ENCODE assay signal across 1 cellular context in genomic region chr13:27128825-27129627, GRCh38.
TF ChIP-seq lines count a peak whose summit lies in the region.

No MANE protein-coding gene starts in this region.

TF ChIP-seq in liver, 16 proteins besides CTCF, POLR2A, EP300 and RAD21 (continued from another document):
- no peak for TF ChIP-seq ATF3 (IDR thresholded peaks at IDR 0.05)
- no peak for TF ChIP-seq HNF4G (IDR thresholded peaks at IDR 0.05)
- TF ChIP-seq TAF1 (conservative IDR thresholded peaks at IDR 0.05), result no peak
- TF ChIP-seq, protein P1, sequence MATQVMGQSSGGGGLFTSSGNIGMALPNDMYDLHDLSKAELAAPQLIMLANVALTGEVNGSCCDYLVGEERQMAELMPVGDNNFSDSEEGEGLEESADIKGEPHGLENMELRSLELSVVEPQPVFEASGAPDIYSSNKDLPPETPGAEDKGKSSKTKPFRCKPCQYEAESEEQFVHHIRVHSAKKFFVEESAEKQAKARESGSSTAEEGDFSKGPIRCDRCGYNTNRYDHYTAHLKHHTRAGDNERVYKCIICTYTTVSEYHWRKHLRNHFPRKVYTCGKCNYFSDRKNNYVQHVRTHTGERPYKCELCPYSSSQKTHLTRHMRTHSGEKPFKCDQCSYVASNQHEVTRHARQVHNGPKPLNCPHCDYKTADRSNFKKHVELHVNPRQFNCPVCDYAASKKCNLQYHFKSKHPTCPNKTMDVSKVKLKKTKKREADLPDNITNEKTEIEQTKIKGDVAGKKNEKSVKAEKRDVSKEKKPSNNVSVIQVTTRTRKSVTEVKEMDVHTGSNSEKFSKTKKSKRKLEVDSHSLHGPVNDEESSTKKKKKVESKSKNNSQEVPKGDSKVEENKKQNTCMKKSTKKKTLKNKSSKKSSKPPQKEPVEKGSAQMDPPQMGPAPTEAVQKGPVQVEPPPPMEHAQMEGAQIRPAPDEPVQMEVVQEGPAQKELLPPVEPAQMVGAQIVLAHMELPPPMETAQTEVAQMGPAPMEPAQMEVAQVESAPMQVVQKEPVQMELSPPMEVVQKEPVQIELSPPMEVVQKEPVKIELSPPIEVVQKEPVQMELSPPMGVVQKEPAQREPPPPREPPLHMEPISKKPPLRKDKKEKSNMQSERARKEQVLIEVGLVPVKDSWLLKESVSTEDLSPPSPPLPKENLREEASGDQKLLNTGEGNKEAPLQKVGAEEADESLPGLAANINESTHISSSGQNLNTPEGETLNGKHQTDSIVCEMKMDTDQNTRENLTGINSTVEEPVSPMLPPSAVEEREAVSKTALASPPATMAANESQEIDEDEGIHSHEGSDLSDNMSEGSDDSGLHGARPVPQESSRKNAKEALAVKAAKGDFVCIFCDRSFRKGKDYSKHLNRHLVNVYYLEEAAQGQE (IDR thresholded peaks at IDR 0.05), result no peak
- no peak for TF ChIP-seq YY1 (IDR thresholded peaks at IDR 0.05)
- no peak for TF ChIP-seq GABPA (IDR thresholded peaks at IDR 0.05 in 1 of 2, conservative IDR thresholded peaks at IDR 0.05 in 1 of 2)
